In the genomic region with DNA sequence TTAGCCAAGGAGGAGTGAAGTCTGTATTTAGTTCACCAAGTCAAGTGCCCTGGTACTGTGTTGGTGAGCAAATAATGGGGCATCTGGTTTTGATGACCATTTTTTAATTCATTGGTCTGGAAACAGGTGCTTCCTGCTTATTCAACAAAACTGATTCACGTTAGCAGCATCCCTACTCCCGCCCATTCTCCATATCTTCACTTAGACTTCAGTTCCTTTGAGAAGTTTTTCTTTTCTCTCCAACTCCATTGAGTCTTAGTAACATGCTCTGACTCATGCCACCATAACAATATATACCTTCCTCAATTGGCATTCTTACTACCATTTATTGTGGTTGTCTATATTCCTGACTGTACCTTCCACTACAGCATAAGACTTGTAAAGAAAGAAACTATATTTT, we compare ENCODE assay signal across 23 cellular contexts.
"Had no signal": no experiment of that assay in that cellular context is flagged by ENCODE, and none has a peak within 500 bp of the region (broad histone marks: within the 10 kb centered on the region; RNA-seq: fewer than 3 reads in every experiment).

No MANE protein-coding gene starts in this region.

- H3K4me1 Mint-ChIP-seq: stimulated activated naive CD8-positive, alpha-beta T cell treated with anti-CD3 and anti-CD28 coated beads, Interleukin-15, amount 100 ng/mL, for 72 hours had no signal

- H3K4me3 ChIP-seq: colonic mucosa, neural progenitor cell, right atrium auricular region, smooth muscle cell, suprapubic skin, vagina had no signal

- H3K27ac ChIP-seq: colonic mucosa, neural progenitor cell, parathyroid adenoma, right atrium auricular region, suprapubic skin, vagina had no signal

- H3K9me3 Mint-ChIP-seq: dendritic cell treated with granulocyte-macrophage colony-stimulating factor and Interleukin-4, amounts not matched to agents 40 ng/mL and 50 ng/mL, for 4 days; naive thymus-derived CD4-positive, alpha-beta T cell; nephron; neural progenitor cell had no signal

- H3K4me1 ChIP-seq: colonic mucosa, neural progenitor cell, parathyroid adenoma, right atrium auricular region, suprapubic skin, vagina had no signal

- H3K4me3 Mint-ChIP-seq: dendritic cell treated with granulocyte-macrophage colony-stimulating factor and Interleukin-4, amounts not matched to agents 40 ng/mL and 50 ng/mL, for 4 days; naive thymus-derived CD4-positive, alpha-beta T cell; nephron; neural progenitor cell; stimulated activated naive CD8-positive, alpha-beta T cell treated with anti-CD3 and anti-CD28 coated beads, Interleukin-15, amount 100 ng/mL, for 72 hours had no signal

- H3K9me3 ChIP-seq: colonic mucosa, right atrium auricular region, suprapubic skin, vagina had no signal

- H3K36me3 Mint-ChIP-seq: neural progenitor cell had no signal

- ATAC-seq: naive thymus-derived CD4-positive, alpha-beta T cell; sciatic nerve; stimulated activated naive CD8-positive, alpha-beta T cell treated with anti-CD3 and anti-CD28 coated beads, Interleukin-15, amount 100 ng/mL, for 72 hours had no signal

- H3K27me3 Mint-ChIP-seq: dendritic cell treated with granulocyte-macrophage colony-stimulating factor and Interleukin-4, amounts not matched to agents 40 ng/mL and 50 ng/mL, for 4 days; naive thymus-derived CD4-positive, alpha-beta T cell; progenitor cell of endocrine pancreas; stimulated activated naive CD8-positive, alpha-beta T cell treated with anti-CD3 and anti-CD28 coated beads, Interleukin-15, amount 100 ng/mL, for 72 hours had no signal

- H3K36me3 ChIP-seq: colonic mucosa, neural progenitor cell, right atrium auricular region, suprapubic skin, vagina had no signal

- DNase-seq: colonic mucosa; effector memory CD4-positive, alpha-beta T cell; foreskin melanocyte; mesendoderm; midbrain; naive thymus-derived CD4-positive, alpha-beta T cell; stimulated activated CD4-positive, alpha-beta T cell treated with anti-CD3 and anti-CD28 coated beads, Interleukin-12 subunit alpha, Interleukin-12 subunit beta, amount 100 ng/mL, for 4 hours; stimulated activated CD4-positive, alpha-beta T cell treated with anti-CD3 and anti-CD28 coated beads, Interleukin-1b, Interleukin-23, amount 100 ng/mL, for 48 hours; stimulated activated CD4-positive, alpha-beta T cell treated with anti-CD3 and anti-CD28 coated beads, Interleukin-4, amount 100 ng/mL, for 1 hour; stimulated activated CD8-positive, alpha-beta memory T cell treated with anti-CD3 and anti-CD28 coated beads, Interleukin-4, amount 100 ng/mL, for 48 hours; stimulated activated naive CD4-positive, alpha-beta T cell; stimulated activated naive CD8-positive, alpha-beta T cell treated with anti-CD3 and anti-CD28 coated beads, Interleukin-15, amount 100 ng/mL, for 72 hours; trophoblast cell had no signal

- H3K27ac Mint-ChIP-seq: dendritic cell treated with granulocyte-macrophage colony-stimulating factor and Interleukin-4, amounts not matched to agents 40 ng/mL and 50 ng/mL, for 4 days; naive thymus-derived CD4-positive, alpha-beta T cell; nephron; neural progenitor cell; progenitor cell of endocrine pancreas; stimulated activated naive CD8-positive, alpha-beta T cell treated with anti-CD3 and anti-CD28 coated beads, Interleukin-15, amount 100 ng/mL, for 72 hours had no signal

- H3K27me3 ChIP-seq: colonic mucosa, neural progenitor cell, right atrium auricular region, suprapubic skin, vagina had no signal
